ENCODE assay signal across 13 cellular contexts in the genomic region with DNA sequence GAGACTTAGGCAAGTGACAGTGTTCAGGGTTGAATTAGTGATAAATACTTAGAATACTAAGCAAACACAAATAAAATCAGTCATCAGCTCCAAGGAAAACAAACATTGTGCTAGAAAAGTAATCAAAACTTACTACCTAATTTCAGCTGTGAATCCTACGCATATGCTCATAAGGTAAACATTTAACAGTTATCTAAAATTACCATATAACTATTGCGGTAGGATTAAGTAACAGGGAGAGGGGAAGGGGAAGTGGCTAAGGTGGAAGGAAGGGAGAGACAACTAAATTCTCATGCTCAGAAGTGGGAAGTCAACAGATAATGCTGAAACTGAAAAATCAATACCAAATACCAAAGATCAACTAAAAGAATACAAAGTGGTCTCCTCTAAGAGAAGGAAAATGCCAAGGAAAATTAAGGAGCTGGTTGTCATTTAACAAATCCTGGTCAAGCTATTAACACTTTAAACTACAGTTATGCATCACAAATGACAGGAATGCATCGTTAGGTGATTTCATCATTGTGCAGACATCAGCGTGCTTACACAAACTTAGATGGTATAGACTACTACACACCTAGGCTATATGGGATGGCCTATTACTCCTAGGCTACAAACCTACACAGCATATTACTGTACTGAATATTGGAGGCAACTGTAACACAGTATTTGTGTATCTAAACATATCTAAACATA. TPM values are rescaled to one million over a fixed set of nuclear protein-coding genes. Genes with fewer than 3 reads are reported as not detected.
DNase-seq lines count a peak whose midpoint lies in the region; ATAC-seq and TF ChIP-seq lines count a peak whose summit lies in the region.
"Had no signal": no experiment of that assay in that cellular context is flagged by ENCODE, and none has a peak within 500 bp of the region (broad histone marks: within the 10 kb centered on the region; RNA-seq: fewer than 3 reads in every experiment).

No MANE protein-coding gene starts in this region.

- peak overlapping the region in 2 of 5 donors; percentile 2 to 12 for H3K27ac ChIP-seq in stomach
- H3K27ac ChIP-seq: lower lobe of right lung, Peyer's patch had no signal

- peaks cover 13 to 15% (median 14%) of the 10 kb centered on the region in 3 donors for H3K4me1 Mint-ChIP-seq in IgD-negative memory B cell
- no peaks in the 10 kb centered on the region for H3K4me1 Mint-ChIP-seq in type B pancreatic cell (ENCODE audit: unreplicated experiment)

- TF ChIP-seq CTCF in type B pancreatic cell (conservative IDR thresholded peaks at IDR 0.05) (no peak), stomach (IDR thresholded peaks at IDR 0.05) (no peak)

- no peak for TF ChIP-seq POLR2A in stomach (IDR thresholded peaks at IDR 0.05)

- 39 to 55% (median 51%) methylated on average over 4 of the region's 4 CpGs for WGBS in stomach, 5 donors

- peaks cover 6% of the 10 kb centered on the region for H3K36me3 Mint-ChIP-seq in IgD-negative memory B cell
- H3K36me3 Mint-ChIP-seq in type B pancreatic cell = peaks cover 11% of the 10 kb centered on the region

- peaks cover 3 to 18% (median 8%) of the 10 kb centered on the region in 4 donors for H3K4me1 ChIP-seq in stomach
- H3K4me1 ChIP-seq: Peyer's patch had no signal

- H3K27ac Mint-ChIP-seq in IgD-negative memory B cell (peak overlapping the region in 2 of 3 donors; percentile 51 to 81), type B pancreatic cell (peak overlapping the region; percentile 40)
- H3K27ac Mint-ChIP-seq: activated CD8-positive, alpha-beta T cell treated with anti-CD3 and anti-CD28 coated beads, Interleukin-2, amount 10 ng/mL, durations not matched to agents 7 days and 5 days had no signal

- no peak overlapping the region for H3K4me3 ChIP-seq in stomach
- H3K4me3 ChIP-seq: lower lobe of right lung, Peyer's patch had no signal

- H3K9me3 ChIP-seq in stomach = no peaks in the 10 kb centered on the region
- H3K9me3 ChIP-seq: lower lobe of right lung, Peyer's patch had no signal

- H3K9me3 Mint-ChIP-seq in IgD-negative memory B cell = no peaks in the 10 kb centered on the region
- H3K9me3 Mint-ChIP-seq in type B pancreatic cell = no peaks in the 10 kb centered on the region

- no peak for ATAC-seq in HG02938 (IDR thresholded peaks at IDR 0.05; ENCODE audit: unreplicated experiment)
- ATAC-seq: activated CD8-positive, alpha-beta T cell treated with anti-CD3 and anti-CD28 coated beads, Interleukin-2, amount 10 ng/mL, durations not matched to agents 7 days and 5 days had no signal

- intact Hi-C loops in stomach (cut with DNase I; ENCODE audit: low total_unique reads) = no loop called here

- H3K4me3 Mint-ChIP-seq in IgD-negative memory B cell = peak overlapping the region in 1 of 4 donors; percentile 83
- no peak overlapping the region for H3K4me3 Mint-ChIP-seq in type B pancreatic cell
- H3K4me3 Mint-ChIP-seq: activated CD8-positive, alpha-beta T cell treated with anti-CD3 and anti-CD28 coated beads, Interleukin-2, amount 10 ng/mL, durations not matched to agents 7 days and 5 days had no signal

- H3K27me3 Mint-ChIP-seq in IgD-negative memory B cell (no peaks in the 10 kb centered on the region), type B pancreatic cell (no peaks in the 10 kb centered on the region)

- no peak for TF ChIP-seq EP300 in stomach (IDR thresholded peaks at IDR 0.05)

- H3K27me3 ChIP-seq in stomach = no peaks in the 10 kb centered on the region
- H3K27me3 ChIP-seq: Peyer's patch had no signal

- DNase-seq in SIG-M5 (lab: John Stamatoyannopoulos, UW) (peak; percentile 85), fibroblast of gingiva (ENCODE audit: low read depth) (peak; percentile 4), type B pancreatic cell (ENCODE audit: extremely low spot score, unreplicated experiment) (no peak), islet precursor cell (no peak), stomach (no peak)
- DNase-seq: activated CD8-positive, alpha-beta T cell treated with anti-CD3 and anti-CD28 coated beads, Interleukin-2, amount 10 ng/mL, durations not matched to agents 7 days and 5 days; effector memory CD4-positive, alpha-beta T cell; lower lobe of right lung; MM.1S; Peyer's patch had no signal

- peaks cover 0 to 4% (median 0%) of the 10 kb centered on the region in 4 donors for H3K36me3 ChIP-seq in stomach
- H3K36me3 ChIP-seq: Peyer's patch had no signal

RNA-seq across cellular contexts. Expression of gene USP32, which starts 20.0 kb away (rescaled TPM):
- polyA plus RNA-seq in IgD-negative memory B cell = 6.5 TPM
- total RNA-seq in type B pancreatic cell (ENCODE audit: low replicate concordance) = 33.1 and 39.1 TPM in 2 replicates
- total RNA-seq in stomach = 10 to 100 TPM; 12.3 to 70.9 (median 32.6) TPM
- 10 to 100 TPM in 2 of 3 donors, 1 to 10 TPM in 1; 7.5 to 16.3 (median 15.2) TPM for polyA plus RNA-seq in stomach

RNA-seq across cellular contexts. Expression of gene CHCT1, which starts 50.3 kb away (rescaled TPM):
- polyA plus RNA-seq in IgD-negative memory B cell (not detected), stomach (not detected)
- total RNA-seq in type B pancreatic cell (ENCODE audit: low replicate concordance) (not detected in 2 replicates), stomach (not detected)
- total RNA-seq: activated CD8-positive, alpha-beta T cell treated with anti-CD3 and anti-CD28 coated beads, Interleukin-2, amount 10 ng/mL, durations not matched to agents 7 days and 5 days; H4; lower lobe of right lung; Peyer's patch had no signal

Comparison
In these comparisons a context has a peak if more than half of its experiments do, and no peak if none do; other contexts are left out.
1. DNase-seq: peak in SIG-M5 (single experiment) and fibroblast of gingiva (single experiment); none in type B pancreatic cell (single experiment), islet precursor cell (single experiment) and stomach (single experiment).